37 cellular contexts compared by ENCODE assay signal in genomic region chr22:34493471-34493870, GRCh38.
"Had no signal": no experiment of that assay in that cellular context is flagged by ENCODE, and none has a peak within 500 bp of the region (broad histone marks: within the 10 kb centered on the region; RNA-seq: fewer than 3 reads in every experiment).

No MANE protein-coding gene starts in this region.

- H3K27ac Mint-ChIP-seq: activated CD4-positive, alpha-beta T cell treated with anti-CD3 and anti-CD28 coated beads for 36 hours; activated CD4-positive, alpha-beta T cell treated with anti-CD3 and anti-CD28 coated beads, Interleukin-2, amount 10 ng/mL, durations not matched to agents 7 days and 5 days; activated CD8-positive, alpha-beta T cell treated with anti-CD3 and anti-CD28 coated beads for 36 hours; activated naive CD4-positive, alpha-beta T cell treated with anti-CD3 and anti-CD28 coated beads for 36 hours; activated naive CD4-positive, alpha-beta T cell treated with anti-CD3 and anti-CD28 coated beads, Interleukin-2, amount 50 U/mL, for 72 hours; activated naive CD8-positive, alpha-beta T cell treated with anti-CD3 and anti-CD28 coated beads for 36 hours; activated T-cell treated with anti-CD3 and anti-CD28 coated beads, Interleukin-2, amount 50 U/mL, for 72 hours; activated T-helper 1 cell treated with anti-CD3 and anti-CD28 coated beads, Interleukin-12 subunit alpha, Interleukin-12 subunit beta, Interleukin-2, Interleukin-4 antibody, amounts not matched to agents 30 ng/mL and 10 ng/mL and 1 ng/mL, durations not matched to agents 14 hours and 24 hours and 36 hours; activated T-helper 17 cell treated with anti-CD3 and anti-CD28 coated beads, Interleukin-2, amount 50 U/mL, for 72 hours; T-helper 1 cell treated with Interleukin-12 subunit alpha and Interleukin-12 subunit beta and Interleukin-4 antibody, amounts not matched to agents 30 μg/mL and 1 μg/mL, for 36 hours; T-helper 2 cell treated with Interferon-gamma antibody and Interleukin-4, amounts not matched to agents 5 μg/mL and 100 μg/mL, for 36 hours; WTC11 had no signal

- H3K36me3 Mint-ChIP-seq: activated naive CD4-positive, alpha-beta T cell treated with anti-CD3 and anti-CD28 coated beads, Interleukin-2, amount 50 U/mL, for 72 hours; activated naive CD8-positive, alpha-beta T cell treated with anti-CD3 and anti-CD28 coated beads for 36 hours; WTC11 had no signal

- ATAC-seq: activated CD4-positive, alpha-beta T cell treated with anti-CD3 and anti-CD28 coated beads for 36 hours; activated CD4-positive, CD25-positive, alpha-beta regulatory T cell treated with anti-CD3 and anti-CD28 coated beads, Interleukin-2, amount 50 U/mL, for 24 hours; activated CD8-positive, alpha-beta T cell treated with anti-CD3 and anti-CD28 coated beads for 36 hours; activated naive CD4-positive, alpha-beta T cell treated with anti-CD3 and anti-CD28 coated beads, Interleukin-2, amount 50 U/mL, for 72 hours; activated T-cell treated with anti-CD3 and anti-CD28 coated beads, Interleukin-2, amount 50 U/mL, for 4 hours; activated T-cell treated with anti-CD3 and anti-CD28 coated beads, Interleukin-2, amount 50 U/mL, for 72 hours; activated T-helper 17 cell treated with anti-CD3 and anti-CD28 coated beads, Interleukin-2, amount 50 U/mL, for 72 hours; body of pancreas; WTC11 had no signal

- H3K4me3 Mint-ChIP-seq: activated CD4-positive, alpha-beta T cell treated with anti-CD3 and anti-CD28 coated beads for 36 hours; activated CD4-positive, alpha-beta T cell treated with anti-CD3 and anti-CD28 coated beads, Interleukin-2, amount 10 ng/mL, durations not matched to agents 7 days and 5 days; activated CD8-positive, alpha-beta T cell treated with anti-CD3 and anti-CD28 coated beads for 36 hours; activated naive CD4-positive, alpha-beta T cell treated with anti-CD3 and anti-CD28 coated beads for 36 hours; activated naive CD8-positive, alpha-beta T cell treated with anti-CD3 and anti-CD28 coated beads for 36 hours; activated T-cell treated with anti-CD3 and anti-CD28 coated beads, Interleukin-2, amount 50 U/mL, for 4 hours; activated T-cell treated with anti-CD3 and anti-CD28 coated beads, Interleukin-2, amount 50 U/mL, for 72 hours; activated T-helper 1 cell treated with anti-CD3 and anti-CD28 coated beads, Interleukin-12 subunit alpha, Interleukin-12 subunit beta, Interleukin-2, Interleukin-4 antibody, amounts not matched to agents 30 ng/mL and 10 ng/mL and 1 ng/mL, durations not matched to agents 14 hours and 24 hours and 36 hours; activated T-helper 17 cell treated with anti-CD3 and anti-CD28 coated beads, Interleukin-2, amount 50 U/mL, for 72 hours; T-helper 1 cell treated with Interleukin-12 subunit alpha and Interleukin-12 subunit beta and Interleukin-4 antibody, amounts not matched to agents 30 μg/mL and 1 μg/mL, for 36 hours; T-helper 2 cell treated with Interferon-gamma antibody and Interleukin-4, amounts not matched to agents 5 μg/mL and 100 μg/mL, for 36 hours; WTC11 had no signal

- H3K27me3 ChIP-seq: adrenal gland, body of pancreas, brain microvascular endothelial cell, breast epithelium had no signal

- DNase-seq: activated CD4-positive, alpha-beta T cell treated with anti-CD3 and anti-CD28 coated beads for 1 hour; activated CD4-positive, alpha-beta T cell treated with anti-CD3 and anti-CD28 coated beads for 36 hours; activated CD4-positive, alpha-beta T cell treated with anti-CD3 and anti-CD28 coated beads for 48 hours; activated CD4-positive, alpha-beta T cell treated with anti-CD3 and anti-CD28 coated beads, Interleukin-2, amount 10 ng/mL, durations not matched to agents 7 days and 5 days; activated CD4-positive, alpha-beta T cell treated with anti-CD3 and anti-CD28 coated beads, Interleukin-2, amount 50 U/mL, for 48 hours; activated CD4-positive, CD25-positive, alpha-beta regulatory T cell; activated CD8-positive, alpha-beta memory T cell treated with anti-CD3 and anti-CD28 coated beads, Interleukin-2, amount 50 U/mL, for 4 hours; activated CD8-positive, alpha-beta T cell treated with anti-CD3 and anti-CD28 coated beads for 36 hours; activated effector memory CD4-positive, alpha-beta T cell treated with anti-CD3 and anti-CD28 coated beads, Interleukin-2, amount 50 U/mL, for 16 hours; activated gamma-delta T cell treated with Interleukin-2 at 50 U/mL for 16 hours; activated naive CD4-positive, alpha-beta T cell; activated naive CD4-positive, alpha-beta T cell treated with anti-CD3 and anti-CD28 coated beads for 36 hours; activated naive CD4-positive, alpha-beta T cell treated with anti-CD3 and anti-CD28 coated beads, Interleukin-2, amount 50 U/mL, for 16 hours; activated naive CD8-positive, alpha-beta T cell treated with anti-CD3 and anti-CD28 coated beads for 36 hours; activated T-cell treated with anti-CD3 and anti-CD28 coated beads for 4 hours; activated T-cell treated with anti-CD3 and anti-CD28 coated beads, Interleukin-2, amount 50 U/mL, for 1 hour; activated T-cell treated with anti-CD3 and anti-CD28 coated beads, Interleukin-2, amount 50 U/mL, for 4 hours; activated T-cell treated with anti-CD3 and anti-CD28 coated beads, Interleukin-2, amount 50 U/mL, for 72 hours; adrenal gland; amniotic stem cell; aorta; body of pancreas; brain microvascular endothelial cell; central memory CD4-positive, alpha-beta T cell; SW 1271; T-helper 1 cell; T-helper 2 cell; T-helper 9 cell; WERI-Rb-1 had no signal

- H3K27me3 Mint-ChIP-seq: activated CD4-positive, alpha-beta T cell treated with anti-CD3 and anti-CD28 coated beads, Interleukin-2, amount 10 ng/mL, durations not matched to agents 7 days and 5 days; activated CD8-positive, alpha-beta T cell treated with anti-CD3 and anti-CD28 coated beads for 36 hours; activated naive CD8-positive, alpha-beta T cell treated with anti-CD3 and anti-CD28 coated beads for 36 hours; activated T-helper 17 cell treated with anti-CD3 and anti-CD28 coated beads, Interleukin-2, amount 50 U/mL, for 72 hours had no signal

- H3K27ac ChIP-seq: adrenal gland, body of pancreas, brain microvascular endothelial cell, breast epithelium, WERI-Rb-1 had no signal

- H3K9me3 ChIP-seq: adrenal gland, body of pancreas had no signal

- H3K36me3 ChIP-seq: adrenal gland, brain microvascular endothelial cell, breast epithelium, WERI-Rb-1 had no signal

- H3K4me1 Mint-ChIP-seq: activated CD4-positive, alpha-beta T cell treated with anti-CD3 and anti-CD28 coated beads for 36 hours; activated CD4-positive, alpha-beta T cell treated with anti-CD3 and anti-CD28 coated beads, Interleukin-2, amount 10 ng/mL, durations not matched to agents 7 days and 5 days; activated naive CD8-positive, alpha-beta T cell treated with anti-CD3 and anti-CD28 coated beads for 36 hours; activated T-helper 17 cell treated with anti-CD3 and anti-CD28 coated beads, Interleukin-2, amount 50 U/mL, for 72 hours; WTC11 had no signal

- H3K4me1 ChIP-seq: adrenal gland, body of pancreas, breast epithelium had no signal

- H3K4me3 ChIP-seq: adrenal gland, body of pancreas, breast epithelium had no signal
